ENCODE assay signal across 23 cellular contexts in genomic region chr10:49194212-49194920, GRCh38. TPM values are rescaled to one million over a fixed set of nuclear protein-coding genes. Genes with fewer than 3 reads are reported as not detected.
A peak's percentile ranks its signal among the peaks of the same experiment; 100 is the strongest.
DNase-seq lines count a peak whose midpoint lies in the region; ATAC-seq and TF ChIP-seq lines count a peak whose summit lies in the region.
"Had no signal": no experiment of that assay in that cellular context is flagged by ENCODE, and none has a peak within 500 bp of the region (broad histone marks: within the 10 kb centered on the region; RNA-seq: fewer than 3 reads in every experiment).

No MANE protein-coding gene starts in this region.

- H3K36me3 ChIP-seq in CD4-positive, alpha-beta memory T cell (ENCODE audit: insufficient read depth, low read length), result no peaks in the 10 kb centered on the region
- H3K36me3 ChIP-seq in lung (ENCODE audit: control insufficient read depth in 2 of 2, insufficient read depth in 2 of 2, low read length in 2 of 2), result no peaks in the 10 kb centered on the region
- H3K36me3 ChIP-seq: cardiac muscle cell, thyroid gland had no signal

- peak overlapping the region; percentile 19 for H3K27ac ChIP-seq in CD4-positive, alpha-beta memory T cell (ENCODE audit: low read depth, low read length)
- H3K27ac ChIP-seq in lung (ENCODE audit: low read depth in 1 of 2, low read length in 1 of 2), result peak overlapping the region; percentile 24 to 50
- H3K27ac ChIP-seq: 22Rv1, C4-2B, cardiac muscle cell, thyroid gland, VCaP had no signal

- peak overlapping the region in 6 of 8 donors; percentile 38 to 78 (median 70) for H3K4me3 Mint-ChIP-seq in CD4-positive, alpha-beta memory T cell
- H3K4me3 Mint-ChIP-seq in activated CD4-positive, alpha-beta memory T cell treated with anti-CD3 and anti-CD28 coated beads, Interleukin-2, amount 10 ng/mL, durations not matched to agents 7 days and 5 days, result peak overlapping the region; percentile 61
- H3K4me3 Mint-ChIP-seq: nephron had no signal

- no peaks in the 10 kb centered on the region for H3K36me3 Mint-ChIP-seq in CD4-positive, alpha-beta memory T cell
- H3K36me3 Mint-ChIP-seq in activated CD4-positive, alpha-beta memory T cell treated with anti-CD3 and anti-CD28 coated beads, Interleukin-2, amount 10 ng/mL, durations not matched to agents 7 days and 5 days (ENCODE audit: low read depth), result peaks cover 8% of the 10 kb centered on the region

- no peak for TF ChIP-seq CTCF in lung (IDR thresholded peaks at IDR 0.05; ENCODE audit: control extremely low read depth, extremely low read depth)

- 46% methylated on average over 8 of the region's 8 CpGs for WGBS in lung, 2 donors

- CTCF ChIA-PET in CD4-positive, alpha-beta memory T cell (lab: Charles Lee; ENCODE audit: partially characterized antibody), result interaction anchor here (1.6 kb wide), 1 partner anchor 16 kb away, joined by 3 read pairs; no protein-coding TSS in a partner anchor
- CTCF ChIA-PET in activated CD4-positive, alpha-beta memory T cell treated with anti-CD3 and anti-CD28 coated beads, Interleukin-2, amount 10 ng/mL, durations not matched to agents 7 days and 5 days (lab: Charles Lee), result no interaction called here

- no peaks in the 10 kb centered on the region for H3K27me3 ChIP-seq in CD4-positive, alpha-beta memory T cell (ENCODE audit: insufficient read depth, low read length)
- H3K27me3 ChIP-seq in lung (ENCODE audit: control insufficient read depth, insufficient read depth), result no peaks in the 10 kb centered on the region
- H3K27me3 ChIP-seq: cardiac muscle cell, thyroid gland had no signal

- POLR2A ChIA-PET in CD4-positive, alpha-beta memory T cell (lab: Charles Lee; ENCODE audit: partially characterized antibody), result interaction anchor here (0.9 to 1.3 kb wide), 2 partner anchors 11 to 15 kb away, joined by 3 read pairs; no protein-coding TSS in a partner anchor
- POLR2A ChIA-PET in activated CD4-positive, alpha-beta memory T cell treated with anti-CD3 and anti-CD28 coated beads, Interleukin-2, amount 10 ng/mL, durations not matched to agents 7 days and 5 days (lab: Charles Lee), result interaction anchor here (0.6 to 2.0 kb wide), 4 partner anchors 9 to 80 kb away, joined by 3 to 10 read pairs (median 4); no protein-coding TSS in a partner anchor

- intact Hi-C loops in CD4-positive, alpha-beta memory T cell (cut with micrococcal nuclease), result no loop called here

- ATAC-seq in lung (ENCODE audit: insufficient read depth, low FRiP score) (no peak), HG02840 (IDR thresholded peaks at IDR 0.05; ENCODE audit: low FRiP score, unreplicated experiment) (no peak)
- ATAC-seq: Panc1 had no signal

- H3K4me1 ChIP-seq in CD4-positive, alpha-beta memory T cell (ENCODE audit: insufficient read depth, low read length), result peaks cover 21% of the 10 kb centered on the region
- H3K4me1 ChIP-seq in lung (ENCODE audit: control insufficient read depth in 2 of 2, insufficient read depth in 2 of 2, low read length in 2 of 2), result peaks cover 2 to 5% of the 10 kb centered on the region in 2 donors

- H3K4me1 Mint-ChIP-seq in CD4-positive, alpha-beta memory T cell, result peaks cover 9 to 45% (median 23%) of the 10 kb centered on the region in 4 donors
- H3K4me1 Mint-ChIP-seq in activated CD4-positive, alpha-beta memory T cell treated with anti-CD3 and anti-CD28 coated beads, Interleukin-2, amount 10 ng/mL, durations not matched to agents 7 days and 5 days, result peaks cover 42% of the 10 kb centered on the region
- H3K4me1 Mint-ChIP-seq: nephron had no signal

- H3K9me3 ChIP-seq in CD4-positive, alpha-beta memory T cell (ENCODE audit: control insufficient read depth in 1 of 2, low read length in 2 of 2), result no peaks in the 10 kb centered on the region
- H3K9me3 ChIP-seq in lung (ENCODE audit: control insufficient read depth in 2 of 2, insufficient read depth in 1 of 2, low read length in 1 of 2), result no peaks in the 10 kb centered on the region
- H3K9me3 ChIP-seq: thyroid gland had no signal

- DNase-seq in NCI-H748 (lab: John Stamatoyannopoulos, UW; ENCODE audit: unreplicated experiment) (peak; percentile 1), NCI-H748 treated with DMSO at 0.1 percent for 48 hours (lab: John Stamatoyannopoulos, UW) (no peak), lung (ENCODE audit: low spot score) (no peak), Kasumi-1 (lab: John Stamatoyannopoulos, UW) (no peak), kidney glomerular epithelial cell (lab: John Stamatoyannopoulos, UW) (no peak)
- no peak for DNase-seq in CD4-positive, alpha-beta memory T cell
- DNase-seq in activated CD4-positive, alpha-beta memory T cell treated with anti-CD3 and anti-CD28 coated beads, Interleukin-2, amount 10 ng/mL, durations not matched to agents 7 days and 5 days, result no peak
- DNase-seq: activated CD8-positive, alpha-beta memory T cell treated with anti-CD3 and anti-CD28 coated beads, Interleukin-2, amount 50 U/mL, for 48 hours; DND-41; foreskin melanocyte; NCI-H1694 treated with DMSO at 0.1 percent for 48 hours; NCI-H510A; retina; thyroid gland had no signal

- H3K9me3 Mint-ChIP-seq in CD4-positive, alpha-beta memory T cell, result peaks cover 0 to 6% (median 0%) of the 10 kb centered on the region in 8 donors
- H3K9me3 Mint-ChIP-seq in activated CD4-positive, alpha-beta memory T cell treated with anti-CD3 and anti-CD28 coated beads, Interleukin-2, amount 10 ng/mL, durations not matched to agents 7 days and 5 days, result no peaks in the 10 kb centered on the region
- H3K9me3 Mint-ChIP-seq: nephron had no signal

- H3K4me3 ChIP-seq in CD4-positive, alpha-beta memory T cell (ENCODE audit: low read length in 2 of 2), result no peak overlapping the region
- no peak overlapping the region for H3K4me3 ChIP-seq in lung
- H3K4me3 ChIP-seq: cardiac muscle cell, thyroid gland had no signal

- peaks cover 0 to 5% of the 10 kb centered on the region in 2 donors for H3K27me3 Mint-ChIP-seq in CD4-positive, alpha-beta memory T cell
- H3K27me3 Mint-ChIP-seq in activated CD4-positive, alpha-beta memory T cell treated with anti-CD3 and anti-CD28 coated beads, Interleukin-2, amount 10 ng/mL, durations not matched to agents 7 days and 5 days, result peaks cover 13% of the 10 kb centered on the region

- peak overlapping the region; percentile 82 to 98 (median 95) for H3K27ac Mint-ChIP-seq in CD4-positive, alpha-beta memory T cell
- peak overlapping the region; percentile 91 for H3K27ac Mint-ChIP-seq in activated CD4-positive, alpha-beta memory T cell treated with anti-CD3 and anti-CD28 coated beads, Interleukin-2, amount 10 ng/mL, durations not matched to agents 7 days and 5 days
- H3K27ac Mint-ChIP-seq: nephron had no signal

RNA-seq across cellular contexts. Expression of gene TMEM273, which starts 6.2 kb away (rescaled TPM):
- 10 to 100 TPM; 27.7 to 30.4 TPM for total RNA-seq in CD4-positive, alpha-beta memory T cell
- polyA plus RNA-seq in CD4-positive, alpha-beta memory T cell, result 100 to 1,000 TPM in 1 of 2 donors, 10 to 100 TPM in 1; 86.9 to 101 TPM
- 100 to 1,000 TPM in 1 of 2 experiments, 10 to 100 TPM in 1; 98.2 to 100 TPM for total RNA-seq in activated CD4-positive, alpha-beta memory T cell treated with anti-CD3 and anti-CD28 coated beads, Interleukin-2, amount 10 ng/mL, durations not matched to agents 7 days and 5 days
- total RNA-seq in lung, result 10 to 100 TPM; 12.0 to 22.7 TPM
- 10 to 100 TPM; 12.4 to 41.8 TPM for polyA plus RNA-seq in lung
- total RNA-seq: cardiac muscle cell, HT1080, MCF 10A had no signal
- polyA plus RNA-seq: cardiac muscle cell had no signal
